In the genomic region with DNA sequence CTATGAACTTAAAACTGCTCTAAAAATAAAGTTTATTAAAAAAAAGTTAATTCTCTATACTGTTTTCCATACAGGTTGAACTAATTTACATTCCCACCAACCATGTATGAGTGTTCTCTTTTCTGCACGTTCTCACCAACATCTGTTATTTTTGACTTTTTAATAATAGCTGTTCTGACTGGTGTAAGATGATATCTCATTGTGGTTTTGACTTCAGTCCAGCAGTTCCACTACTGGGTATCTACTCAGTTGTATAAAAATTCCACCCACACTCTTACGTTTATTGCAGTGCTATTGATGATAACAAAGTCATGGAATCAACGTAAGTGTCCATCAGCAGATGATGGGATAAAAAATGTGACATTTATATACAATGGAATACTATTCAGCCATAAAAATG, we compare ENCODE assay signal across 16 cellular contexts. TPM values are rescaled to one million over a fixed set of nuclear protein-coding genes. Genes with fewer than 3 reads are reported as not detected.
DNase-seq lines count a peak whose midpoint lies in the region; ATAC-seq, FAIRE-seq and TF ChIP-seq lines count a peak whose summit lies in the region.
"Had no signal": no experiment of that assay in that cellular context is flagged by ENCODE, and none has a peak within 500 bp of the region (broad histone marks: within the 10 kb centered on the region; RNA-seq: fewer than 3 reads in every experiment).

No MANE protein-coding gene starts in this region.

- H3K79me2 ChIP-seq in KMS-11 (ENCODE audit: insufficient read depth, low read depth), result no peaks in the 10 kb centered on the region

- TF ChIP-seq CTCF in KMS-11 (conservative IDR thresholded peaks at IDR 0.05; ENCODE audit: low read depth, low read length) (no peak), upper lobe of right lung (IDR thresholded peaks at IDR 0.05) (no peak)

- DNase-seq in EL (peak; percentile 59), astrocyte of the hippocampus (ENCODE audit: low read depth, low spot score) (peak; percentile 41), myocyte (ENCODE audit: low read depth) (peak; percentile 84), upper lobe of right lung (no peak), urothelium cell line (ENCODE audit: low spot score) (no peak)
- DNase-seq: activated naive CD4-positive, alpha-beta T cell treated with anti-CD3 and anti-CD28 coated beads for 36 hours; C1 segment of cervical spinal cord; central memory CD4-positive, alpha-beta T cell; H7; islet precursor cell; NCI-H1092 treated with DMSO at 0.1 percent for 48 hours; SHP77; substantia nigra had no signal

- H3K36me3 ChIP-seq in KMS-11 (ENCODE audit: insufficient read depth), result no peaks in the 10 kb centered on the region
- peaks cover 6% of the 10 kb centered on the region for H3K36me3 ChIP-seq in upper lobe of right lung

- no peak for FAIRE-seq in urothelium cell line (lab: Jason Lieb, UNC)

- no peak overlapping the region for H2AFZ ChIP-seq in KMS-11 (ENCODE audit: low read depth)

- intact Hi-C loops in upper lobe of right lung (cut with DNase I), result no loop called here

- H3K4me2 ChIP-seq in KMS-11, result peak overlapping the region; percentile 40; the same call in 1 of the 2 replicates

- no peak for ATAC-seq in upper lobe of right lung
- ATAC-seq in GM18873 (IDR thresholded peaks at IDR 0.05; ENCODE audit: low FRiP score, unreplicated experiment), result no peak
- no peak for ATAC-seq in GM18907 (IDR thresholded peaks at IDR 0.05; ENCODE audit: unreplicated experiment)

- no peak overlapping the region for H3K9ac ChIP-seq in KMS-11

- H3K4me1 ChIP-seq in KMS-11 (ENCODE audit: low read depth, poor library complexity, severe bottlenecking) (peaks cover 37% of the 10 kb centered on the region), upper lobe of right lung (no peaks in the 10 kb centered on the region)

- H3K27me3 ChIP-seq in KMS-11 (ENCODE audit: insufficient read depth, low read depth) (no peaks in the 10 kb centered on the region), upper lobe of right lung (no peaks in the 10 kb centered on the region)

- no peaks in the 10 kb centered on the region for H3K9me3 ChIP-seq in upper lobe of right lung

- H4K20me1 ChIP-seq in KMS-11 (ENCODE audit: insufficient read depth), result no peaks in the 10 kb centered on the region

- H3K4me3 ChIP-seq in KMS-11 (IDR thresholded peaks at IDR 0.05; ENCODE audit: insufficient read depth, low read depth, low read length), result no peak overlapping the region
- H3K4me3 ChIP-seq in upper lobe of right lung, result no peak overlapping the region

- H3K27ac ChIP-seq in KMS-11, result no peak overlapping the region
- H3K27ac ChIP-seq in upper lobe of right lung, result no peak overlapping the region

RNA-seq across cellular contexts. Expression of a gene that starts 33.7 kb away (rescaled TPM):
- total RNA-seq in myocyte, result 22.6 and 27.8 TPM in 2 replicates
- 15.5 TPM for polyA plus RNA-seq in myocyte (2012)
- 11.6 TPM for total RNA-seq in upper lobe of right lung

Comparison
In these comparisons a context has a peak if more than half of its experiments do, and no peak if none do; other contexts are left out.
1. DNase-seq: peak in EL (single experiment), astrocyte of the hippocampus (single experiment) and myocyte (single experiment); none in upper lobe of right lung (single experiment) and urothelium cell line (single experiment).